In genomic region chr12:130401703-130402102, GRCh38 we compare ENCODE assay signal across 10 cellular contexts.
DNase-seq lines count a peak whose midpoint lies in the region; ATAC-seq and TF ChIP-seq lines count a peak whose summit lies in the region.
"Had no signal": no experiment of that assay in that cellular context is flagged by ENCODE, and none has a peak within 500 bp of the region (broad histone marks: within the 10 kb centered on the region; RNA-seq: fewer than 3 reads in every experiment).

No MANE protein-coding gene starts in this region.

- H3K14ac ChIP-seq in H9 (ENCODE audit: insufficient read depth, low read length), result no peak overlapping the region

- no peaks in the 10 kb centered on the region for H3K4me1 ChIP-seq in H9 (ENCODE audit: insufficient read depth, low read length)

- H3K9me3 Mint-ChIP-seq in H9, result no peaks in the 10 kb centered on the region
- H3K9me3 Mint-ChIP-seq in activated CD8-positive, alpha-beta memory T cell treated with anti-CD3 and anti-CD28 coated beads, Interleukin-2, amount 10 ng/mL, durations not matched to agents 7 days and 5 days (ENCODE audit: low read depth), result no peaks in the 10 kb centered on the region
- H3K9me3 Mint-ChIP-seq: activated naive CD4-positive, alpha-beta T cell treated with anti-CD3 and anti-CD28 coated beads for 36 hours had no signal

- H2BK20ac ChIP-seq in H9 (ENCODE audit: low read depth, low read length, poor library complexity, severe bottlenecking), result no peak overlapping the region

- H4K5ac ChIP-seq in H9 (ENCODE audit: insufficient read length, low read depth, low read length), result no peak overlapping the region

- no peaks in the 10 kb centered on the region for H3K23me2 ChIP-seq in H9 (ENCODE audit: insufficient read length, low read depth, low read length, poor library complexity, severe bottlenecking)

- no peak overlapping the region for H3K4me3 Mint-ChIP-seq in H9
- H3K4me3 Mint-ChIP-seq in activated CD8-positive, alpha-beta memory T cell treated with anti-CD3 and anti-CD28 coated beads, Interleukin-2, amount 10 ng/mL, durations not matched to agents 7 days and 5 days, result no peak overlapping the region
- H3K4me3 Mint-ChIP-seq: activated naive CD4-positive, alpha-beta T cell treated with anti-CD3 and anti-CD28 coated beads for 36 hours had no signal

- H3K9me3 ChIP-seq in H9 (ENCODE audit: control insufficient read depth, low read depth, low read length), result no peaks in the 10 kb centered on the region
- H3K9me3 ChIP-seq: Caco-2 had no signal

- H3K27me3 Mint-ChIP-seq in H9 (ENCODE audit: low read depth), result peaks cover 8% of the 10 kb centered on the region
- H3K27me3 Mint-ChIP-seq in activated CD8-positive, alpha-beta memory T cell treated with anti-CD3 and anti-CD28 coated beads, Interleukin-2, amount 10 ng/mL, durations not matched to agents 7 days and 5 days, result no peaks in the 10 kb centered on the region

- no peak overlapping the region for H2BK12ac ChIP-seq in H9 (ENCODE audit: insufficient read length, low read depth, low read length)

- peak; percentile 65 for ATAC-seq in left colon
- ATAC-seq in activated CD8-positive, alpha-beta memory T cell treated with anti-CD3 and anti-CD28 coated beads, Interleukin-2, amount 10 ng/mL, durations not matched to agents 7 days and 5 days, result no peak
- no peak for ATAC-seq in GM21526 (IDR thresholded peaks at IDR 0.05; ENCODE audit: low FRiP score, unreplicated experiment)
- ATAC-seq in HG03457 (IDR thresholded peaks at IDR 0.05; ENCODE audit: unreplicated experiment), result no peak

- H4K20me1 ChIP-seq in H9 (ENCODE audit: control insufficient read depth, insufficient read depth, insufficient read length), result no peaks in the 10 kb centered on the region

- H4K8ac ChIP-seq in H9 (replicated peaks; ENCODE audit: insufficient read length, low read depth, low read length), result no peak overlapping the region

- H4K91ac ChIP-seq in H9 (ENCODE audit: insufficient read length, low read depth, low read length), result no peak overlapping the region

- H3K27me3 ChIP-seq in H9 (ENCODE audit: insufficient read depth, low read length), result no peaks in the 10 kb centered on the region

- H3K9ac ChIP-seq in H9 (ENCODE audit: extremely low read depth, insufficient read length, low read length), result no peak overlapping the region

- peak; percentile 29 for TF ChIP-seq CTCF in C4-2B (conservative IDR thresholded peaks at IDR 0.05)
- peak; percentile 64 for TF ChIP-seq CTCF in H9 (conservative IDR thresholded peaks at IDR 0.05)

- no CpG with 5 or more reads among the region's 6 CpGs for WGBS in H9 (ENCODE audit: extremely low coverage, insufficient read length, low lambda C conversion rate)

- H3K18ac ChIP-seq in H9 (ENCODE audit: insufficient read length, low read depth, low read length), result no peak overlapping the region

- H3K23ac ChIP-seq in H9 (ENCODE audit: insufficient read length, low read depth, low read length), result no peak overlapping the region

- H3K56ac ChIP-seq in H9 (ENCODE audit: insufficient read length, low read depth, low read length), result no peak overlapping the region

- no peak overlapping the region for H3K4ac ChIP-seq in H9 (ENCODE audit: low read depth, low read length)

- no peak overlapping the region for H2BK120ac ChIP-seq in H9 (ENCODE audit: low read depth, low read length, poor library complexity, severe bottlenecking)

- no peaks in the 10 kb centered on the region for H3K79me1 ChIP-seq in H9 (ENCODE audit: insufficient read depth, low read depth, low read length, poor library complexity, severe bottlenecking)

- no peak overlapping the region for H3K4me2 ChIP-seq in H9 (ENCODE audit: insufficient read depth, insufficient read length, low read length)

- no peaks in the 10 kb centered on the region for H3K36me3 Mint-ChIP-seq in H9 (ENCODE audit: insufficient read depth in 1 of 3, low read depth in 3 of 3)
- H3K36me3 Mint-ChIP-seq in activated CD8-positive, alpha-beta memory T cell treated with anti-CD3 and anti-CD28 coated beads, Interleukin-2, amount 10 ng/mL, durations not matched to agents 7 days and 5 days, result no peaks in the 10 kb centered on the region

- in situ Hi-C loops in SK-MEL-5 (cut with HindIII; ENCODE audit: low pct_unique_long_range_greater_than_20kb, low sequenced_read_pairs), result no loop called here

- no peak overlapping the region for H3T11ph ChIP-seq in H9 (ENCODE audit: low read length)

- no peak overlapping the region; a peak in 1 of 7 replicates for H3K27ac Mint-ChIP-seq in H9
- H3K27ac Mint-ChIP-seq in activated CD8-positive, alpha-beta memory T cell treated with anti-CD3 and anti-CD28 coated beads, Interleukin-2, amount 10 ng/mL, durations not matched to agents 7 days and 5 days, result no peak overlapping the region
- H3K27ac Mint-ChIP-seq: activated naive CD4-positive, alpha-beta T cell treated with anti-CD3 and anti-CD28 coated beads for 36 hours had no signal

- H3K27ac ChIP-seq in C4-2B (no peak overlapping the region), H9 (ENCODE audit: insufficient read length, low read depth, low read length) (no peak overlapping the region)

- no peak overlapping the region for H2AFZ ChIP-seq in H9 (ENCODE audit: low read length)

- H2BK15ac ChIP-seq in H9 (ENCODE audit: low read depth, low read length), result no peak overlapping the region

- no peaks in the 10 kb centered on the region for H3K79me2 ChIP-seq in H9 (ENCODE audit: insufficient read depth, low read length)

- CTCF ChIA-PET in activated CD8-positive, alpha-beta memory T cell treated with anti-CD3 and anti-CD28 coated beads, Interleukin-2, amount 10 ng/mL, durations not matched to agents 7 days and 5 days (lab: Charles Lee), result no interaction called here

- DNase-seq in H9, result no peak
- DNase-seq in SK-MEL-5 (ENCODE audit: low read depth, low spot score), result peak; percentile 69
- no peak for DNase-seq in left colon
- no peak for DNase-seq in activated CD8-positive, alpha-beta memory T cell treated with anti-CD3 and anti-CD28 coated beads, Interleukin-2, amount 10 ng/mL, durations not matched to agents 7 days and 5 days
- DNase-seq in activated CD4-positive, alpha-beta T cell treated with anti-CD3 and anti-CD28 coated beads for 4 hours, result no peak
- DNase-seq: activated naive CD4-positive, alpha-beta T cell treated with anti-CD3 and anti-CD28 coated beads for 36 hours had no signal

- no peak overlapping the region for H2AK5ac ChIP-seq in H9 (ENCODE audit: insufficient read length, low read length)

- H2BK5ac ChIP-seq in H9 (ENCODE audit: insufficient read length, low read length), result no peak overlapping the region

- intact Hi-C loops in left colon (cut with DNase I, micrococcal nuclease), result no loop called here

- peaks cover 8 to 9% of the 10 kb centered on the region in 2 experiments for H3K4me1 Mint-ChIP-seq in H9
- H3K4me1 Mint-ChIP-seq in activated CD8-positive, alpha-beta memory T cell treated with anti-CD3 and anti-CD28 coated beads, Interleukin-2, amount 10 ng/mL, durations not matched to agents 7 days and 5 days, result no peaks in the 10 kb centered on the region
